In genomic region chr5:57173026-57173317, GRCh38 we compare ENCODE assay signal across 8 cellular contexts. TPM values are rescaled to one million over a fixed set of nuclear protein-coding genes. Genes with fewer than 3 reads are reported as not detected.
DNase-seq lines count a peak whose midpoint lies in the region; ATAC-seq and TF ChIP-seq lines count a peak whose summit lies in the region.

No MANE protein-coding gene starts in this region.

- H3K9me3 ChIP-seq in thoracic aorta: no peaks in the 10 kb centered on the region

- no peak for TF ChIP-seq CTCF in thoracic aorta (IDR thresholded peaks at IDR 0.05)

- H3K36me3 ChIP-seq in thoracic aorta: no peaks in the 10 kb centered on the region

- peaks cover 29% of the 10 kb centered on the region for H3K4me1 Mint-ChIP-seq in activated CD4-positive, alpha-beta T cell treated with anti-CD3 and anti-CD28 coated beads, Interleukin-2, amount 10 ng/mL, durations not matched to agents 24 days and 14 days

- H3K4me1 ChIP-seq in thoracic aorta (ENCODE audit: control insufficient read depth in 1 of 2, low read depth in 2 of 2): peaks cover 26% of the 10 kb centered on the region in 2 donors

- intact Hi-C loops in activated CD4-positive, alpha-beta T cell treated with anti-CD3 and anti-CD28 coated beads, Interleukin-2, amount 10 ng/mL, durations not matched to agents 24 days and 14 days (cut with micrococcal nuclease): loop anchor here (1.0 to 10.0 kb wide), 7 partner anchors 48 to 1460 kb away; partner anchors contain the start of genes IL6ST, MIER3, SETD9 and SLC38A9

- H3K27me3 Mint-ChIP-seq in activated CD4-positive, alpha-beta T cell treated with anti-CD3 and anti-CD28 coated beads, Interleukin-2, amount 10 ng/mL, durations not matched to agents 24 days and 14 days: peaks cover 2% of the 10 kb centered on the region

- WGBS in adipose tissue, 3 donors: 0% methylated on average over 17 of the region's 17 CpGs

- DNase-seq in activated CD4-positive, alpha-beta T cell treated with anti-CD3 and anti-CD28 coated beads, Interleukin-2, amount 10 ng/mL, durations not matched to agents 24 days and 14 days: no peak
- DNase-seq in activated CD4-positive, alpha-beta T cell treated with anti-CD3 and anti-CD28 coated beads for 1 hour: no peak
- DNase-seq in left lobe of liver (ENCODE audit: low spot score): no peak
- peak; percentile 21 for DNase-seq in thoracic aorta (ENCODE audit: low spot score)

- no peaks in the 10 kb centered on the region for H3K27me3 ChIP-seq in thoracic aorta (replicated peaks; ENCODE audit: insufficient read depth)

- peak overlapping the region; percentile 99 for H3K27ac Mint-ChIP-seq in activated CD4-positive, alpha-beta T cell treated with anti-CD3 and anti-CD28 coated beads, Interleukin-2, amount 10 ng/mL, durations not matched to agents 24 days and 14 days

- peak overlapping the region; percentile 86 for H3K4me3 ChIP-seq in thoracic aorta

- peak overlapping the region; percentile 97 for H3K4me3 Mint-ChIP-seq in activated CD4-positive, alpha-beta T cell treated with anti-CD3 and anti-CD28 coated beads, Interleukin-2, amount 10 ng/mL, durations not matched to agents 24 days and 14 days

- H3K27ac ChIP-seq in adipose tissue (ENCODE audit: low read depth, low read length): peak overlapping the region; percentile 79
- H3K27ac ChIP-seq in thoracic aorta: peak overlapping the region; percentile 95 to 98

- peaks cover 29% of the 10 kb centered on the region for H3K36me3 Mint-ChIP-seq in activated CD4-positive, alpha-beta T cell treated with anti-CD3 and anti-CD28 coated beads, Interleukin-2, amount 10 ng/mL, durations not matched to agents 24 days and 14 days (ENCODE audit: low read depth)

- H3K9me3 Mint-ChIP-seq in activated CD4-positive, alpha-beta T cell treated with anti-CD3 and anti-CD28 coated beads, Interleukin-2, amount 10 ng/mL, durations not matched to agents 24 days and 14 days: no peaks in the 10 kb centered on the region

- peak; percentile 55 for ATAC-seq in left lobe of liver
- ATAC-seq in thoracic aorta (ENCODE audit: insufficient number of reproducible peaks, low FRiP score, low read depth): no peak
- no peak for ATAC-seq in HG02763 (IDR thresholded peaks at IDR 0.05; ENCODE audit: unreplicated experiment)
- no peak for ATAC-seq in GM19035 (IDR thresholded peaks at IDR 0.05; ENCODE audit: unreplicated experiment)
- no peak for ATAC-seq in HG02938 (IDR thresholded peaks at IDR 0.05; ENCODE audit: unreplicated experiment)

RNA-seq across cellular contexts. Expression of gene GPBP1, which starts 0.9 kb away (rescaled TPM):
- 85.2 and 86.7 TPM in 2 replicates for total RNA-seq in activated CD4-positive, alpha-beta T cell treated with anti-CD3 and anti-CD28 coated beads, Interleukin-2, amount 10 ng/mL, durations not matched to agents 24 days and 14 days
- 10 to 100 TPM; 19.7 to 40.4 (median 33.2) TPM for polyA plus RNA-seq in adipose tissue
- total RNA-seq in left lobe of liver: 20.5 TPM
- 10 to 100 TPM; 40.2 to 93.0 TPM for total RNA-seq in thoracic aorta
